ENCODE assay signal across 16 cellular contexts in genomic region chr7:139457153-139457946, GRCh38. TPM values are rescaled to one million over a fixed set of nuclear protein-coding genes. Genes with fewer than 3 reads are reported as not detected.
DNase-seq lines count a peak whose midpoint lies in the region; ATAC-seq, FAIRE-seq and TF ChIP-seq lines count a peak whose summit lies in the region.
"Had no signal": no experiment of that assay in that cellular context is flagged by ENCODE, and none has a peak within 500 bp of the region (broad histone marks: within the 10 kb centered on the region; RNA-seq: fewer than 3 reads in every experiment).

No MANE protein-coding gene starts in this region.

- POLR2A ChIA-PET in Panc1 (lab: Charles Lee): no interaction called here

- intact Hi-C loops in Panc1 (cut with micrococcal nuclease; ENCODE audit: unreplicated experiment): no loop called here
- intact Hi-C loops in pancreas (cut with DNase I): no loop called here
- intact Hi-C loops in prostate gland (cut with DNase I): no loop called here

- DNase-seq in H4 (ENCODE audit: low spot score): peak; percentile 49
- no peak for DNase-seq in Panc1 (ENCODE audit: low read depth, low spot score)
- peak; percentile 32 to 53 for DNase-seq in foreskin keratinocyte
- DNase-seq in pancreas: no peak
- no peak for DNase-seq in prostate gland (ENCODE audit: low spot score)
- DNase-seq: activated CD4-positive, CD25-positive, alpha-beta regulatory T cell treated with anti-CD3 and anti-CD28 coated beads, Interleukin-2, amount 50 U/mL, for 72 hours; activated T-cell treated with anti-CD3 and anti-CD28 coated beads for 4 hours; amniotic stem cell; natural killer cell; NCI-H1417 treated with DMSO at 0.1 percent for 48 hours; NCI-H446; OCI-M1; right lobe of liver; T-helper 1 cell had no signal

- H3K9me3 Mint-ChIP-seq in stimulated activated memory B cell treated with anti-CD40 and anti-IgM and Interleukin-4, amounts not matched to agents 10 μg/mL and 1 μg/mL and 100 μg/mL, for 72 hours: peaks cover 6% of the 10 kb centered on the region
- H3K9me3 Mint-ChIP-seq: natural killer cell had no signal

- CTCF ChIA-PET in Panc1 (lab: Charles Lee): no interaction called here

- H3K27me3 Mint-ChIP-seq in stimulated activated memory B cell treated with anti-CD40 and anti-IgM and Interleukin-4, amounts not matched to agents 10 μg/mL and 1 μg/mL and 100 μg/mL, for 72 hours: no peaks in the 10 kb centered on the region

- no peak for FAIRE-seq in pancreas (lab: Jason Lieb, UNC)

- TF ChIP-seq POLR2A in prostate gland (IDR thresholded peaks at IDR 0.05): no peak

- H3K4me3 ChIP-seq in Panc1 (ENCODE audit: low read depth in 2 of 2, low read length in 2 of 2) (no peak overlapping the region), pancreas (no peak overlapping the region), prostate gland (no peak overlapping the region)
- H3K4me3 ChIP-seq: right lobe of liver had no signal

- peak; percentile 30; the same call in 1 of the 2 replicates for ATAC-seq in Panc1
- peak; percentile 93 for ATAC-seq in foreskin keratinocyte
- ATAC-seq in stimulated activated memory B cell treated with anti-CD40 and anti-IgM and Interleukin-4, amounts not matched to agents 10 μg/mL and 1 μg/mL and 100 μg/mL, for 72 hours: peak; percentile 12
- no peak for ATAC-seq in GM19324 (IDR thresholded peaks at IDR 0.05; ENCODE audit: low FRiP score, unreplicated experiment)
- ATAC-seq in pancreas: no peak
- ATAC-seq: natural killer cell had no signal

- no TSS peak for BruUV-seq in Panc1 (replicated peaks; lab: Mats Ljungman, UMichigan)

- in situ Hi-C loops in Panc1 (cut with HindIII; ENCODE audit: low pct_unique_long_range_greater_than_20kb, low sequenced_read_pairs): no loop called here

- no peaks in the 10 kb centered on the region for H3K36me3 Mint-ChIP-seq in stimulated activated memory B cell treated with anti-CD40 and anti-IgM and Interleukin-4, amounts not matched to agents 10 μg/mL and 1 μg/mL and 100 μg/mL, for 72 hours
- H3K36me3 Mint-ChIP-seq: natural killer cell had no signal

- H3K27ac ChIP-seq in Panc1 (ENCODE audit: low read length) (no peak overlapping the region), foreskin keratinocyte (no peak overlapping the region), pancreas (no peak overlapping the region), prostate gland (no peak overlapping the region)
- H3K27ac ChIP-seq: right lobe of liver had no signal

- no peaks in the 10 kb centered on the region for H3K27me3 ChIP-seq in Panc1 (ENCODE audit: control insufficient read depth, insufficient read depth, low read length)
- H3K27me3 ChIP-seq in foreskin keratinocyte: no peaks in the 10 kb centered on the region
- no peaks in the 10 kb centered on the region for H3K27me3 ChIP-seq in pancreas
- H3K27me3 ChIP-seq in prostate gland (replicated peaks; ENCODE audit: insufficient read depth): no peaks in the 10 kb centered on the region
- H3K27me3 ChIP-seq: right lobe of liver had no signal

- no peaks in the 10 kb centered on the region for H3K4me1 ChIP-seq in Panc1 (ENCODE audit: control insufficient read depth, insufficient read depth, low read length)
- H3K4me1 ChIP-seq in foreskin keratinocyte: peaks cover 12% of the 10 kb centered on the region
- H3K4me1 ChIP-seq in pancreas: no peaks in the 10 kb centered on the region
- no peaks in the 10 kb centered on the region for H3K4me1 ChIP-seq in prostate gland (replicated peaks)
- H3K4me1 ChIP-seq: right lobe of liver had no signal

- H3K36me3 ChIP-seq in Panc1 (ENCODE audit: control insufficient read depth, insufficient read depth, low read length): no peaks in the 10 kb centered on the region
- H3K36me3 ChIP-seq in pancreas: no peaks in the 10 kb centered on the region
- no peaks in the 10 kb centered on the region for H3K36me3 ChIP-seq in prostate gland
- H3K36me3 ChIP-seq: right lobe of liver had no signal

- H3K4me1 Mint-ChIP-seq in stimulated activated memory B cell treated with anti-CD40 and anti-IgM and Interleukin-4, amounts not matched to agents 10 μg/mL and 1 μg/mL and 100 μg/mL, for 72 hours: no peaks in the 10 kb centered on the region
- H3K4me1 Mint-ChIP-seq: natural killer cell had no signal

- no peaks in the 10 kb centered on the region for H3K9me3 ChIP-seq in Panc1 (ENCODE audit: control insufficient read depth, insufficient read depth, low read depth, low read length)
- no peaks in the 10 kb centered on the region for H3K9me3 ChIP-seq in pancreas
- no peaks in the 10 kb centered on the region for H3K9me3 ChIP-seq in prostate gland
- H3K9me3 ChIP-seq: right lobe of liver had no signal

- WGBS in pancreas, 2 donors: 85 to 88% methylated on average over 15 of the region's 15 CpGs
- WGBS in prostate gland: 72% methylated on average over 15 of the region's 15 CpGs

- no peak overlapping the region for H3K27ac Mint-ChIP-seq in stimulated activated memory B cell treated with anti-CD40 and anti-IgM and Interleukin-4, amounts not matched to agents 10 μg/mL and 1 μg/mL and 100 μg/mL, for 72 hours
- H3K27ac Mint-ChIP-seq: natural killer cell had no signal

- no peak overlapping the region for H3K4me3 Mint-ChIP-seq in stimulated activated memory B cell treated with anti-CD40 and anti-IgM and Interleukin-4, amounts not matched to agents 10 μg/mL and 1 μg/mL and 100 μg/mL, for 72 hours
- H3K4me3 Mint-ChIP-seq: natural killer cell had no signal

- no peak for TF ChIP-seq CTCF in Panc1 (IDR thresholded peaks at IDR 0.05)
- no peak for TF ChIP-seq CTCF in foreskin keratinocyte (conservative IDR thresholded peaks at IDR 0.05)
- no peak for TF ChIP-seq CTCF in pancreas (IDR thresholded peaks at IDR 0.05)
- no peak for TF ChIP-seq CTCF in prostate gland (IDR thresholded peaks at IDR 0.05)

RNA-seq across cellular contexts. Expression of gene KLRG2, which starts 26.1 kb away (rescaled TPM):
- not detected in 2 replicates for total RNA-seq in H4 (2014; rRNA removed; shearing (Covaris generic))
- total RNA-seq in Panc1 (2021; ENCODE audit: unreplicated experiment) (not detected), foreskin keratinocyte (1.0 and 1.2 TPM in 2 replicates), pancreas (1 to 10 TPM in 1 of 6 donors, under 1 TPM in 3, not detected in 2; 0.12 to 1.9 (median 0.14) TPM), prostate gland (1 to 10 TPM in 1 of 2 donors, under 1 TPM in 1; 0.68 to 1.5 TPM)
- not detected for polyA plus RNA-seq in Panc1 (2012; ENCODE audit: insufficient read length)
- polyA plus RNA-seq in foreskin keratinocyte (0.68 and 0.72 TPM in 2 replicates), pancreas (under 1 TPM in 1 of 2 donors, not detected in 1; 0.02 TPM)
- total RNA-seq: natural killer cell, right lobe of liver had no signal

Comparison
In these comparisons a context has a peak if more than half of its experiments do, and no peak if none do; other contexts are left out.
1. DNase-seq: peak in H4 (single experiment) and foreskin keratinocyte (2 of 2); none in Panc1 (single experiment), pancreas (0 of 6) and prostate gland (single experiment).
2. ATAC-seq: peak in Panc1 (single experiment), foreskin keratinocyte (single experiment) and stimulated activated memory B cell treated with anti-CD40 and anti-IgM and Interleukin-4, amounts not matched to agents 10 μg/mL and 1 μg/mL and 100 μg/mL, for 72 hours (single experiment); none in GM19324 (single experiment) and pancreas (0 of 4).